In the genomic region with DNA sequence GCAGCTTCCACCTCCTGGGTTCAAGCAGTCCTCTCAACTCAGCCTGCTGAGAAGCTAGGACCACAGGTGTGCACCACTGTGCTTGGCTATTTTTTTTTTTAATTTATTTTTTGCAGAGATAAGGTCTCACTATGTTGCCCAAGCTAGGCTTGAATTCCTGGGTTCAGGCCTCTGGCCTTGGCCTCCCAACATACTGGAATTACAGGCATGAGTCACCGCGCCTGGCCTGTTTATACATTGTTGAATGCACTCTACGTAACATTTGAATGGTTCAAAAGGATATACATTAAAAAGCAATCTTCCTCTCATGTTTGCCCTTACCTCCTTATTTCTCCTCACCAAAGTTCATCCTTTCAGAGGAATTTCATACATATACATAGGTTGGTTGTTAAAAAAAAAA, we compare ENCODE assay signal across 28 cellular contexts. TPM values are rescaled to one million over a fixed set of nuclear protein-coding genes. Genes with fewer than 3 reads are reported as not detected.
"Had no signal": no experiment of that assay in that cellular context is flagged by ENCODE, and none has a peak within 500 bp of the region (broad histone marks: within the 10 kb centered on the region; RNA-seq: fewer than 3 reads in every experiment).

No MANE protein-coding gene starts in this region.

- H3K27me3 Mint-ChIP-seq: activated CD8-positive, alpha-beta T cell treated with anti-CD3 and anti-CD28 coated beads for 36 hours; activated naive CD8-positive, alpha-beta T cell; activated naive CD8-positive, alpha-beta T cell treated with anti-CD3 and anti-CD28 coated beads, Interleukin-2, amount 50 U/mL, for 24 hours; activated T-helper 17 cell treated with anti-CD3 and anti-CD28 coated beads, Interleukin-2, amount 50 U/mL, for 72 hours had no signal

- H3K27ac ChIP-seq: KMS-11, Peyer's patch, SJSA1 had no signal

- H3K4me3 ChIP-seq: Peyer's patch, SJSA1 had no signal

- FAIRE-seq: bronchial epithelial cell had no signal

- H3K27me3 ChIP-seq: Peyer's patch, SJSA1 had no signal

- H3K4me1 ChIP-seq: SJSA1 had no signal

- H3K36me3 ChIP-seq: Peyer's patch, SJSA1 had no signal

- H3K9ac ChIP-seq: KMS-11, SK-N-SH had no signal

- DNase-seq: activated CD4-positive, alpha-beta T cell treated with anti-CD3 and anti-CD28 coated beads, Interleukin-2, amount 50 U/mL, for 4 hours; activated naive CD4-positive, alpha-beta T cell treated with anti-CD3 and anti-CD28 coated beads, Interleukin-2, amount 10 ng/mL, durations not matched to agents 7 days and 5 days; activated naive CD8-positive, alpha-beta T cell treated with anti-CD3 and anti-CD28 coated beads, Interleukin-2, amount 50 U/mL, for 24 hours; activated T-cell treated with anti-CD3 and anti-CD28 coated beads, Interleukin-2, amount 50 U/mL, for 1 hour; activated T-cell treated with anti-CD3 and anti-CD28 coated beads, Interleukin-2, amount 50 U/mL, for 72 hours; anterior cingulate cortex; caudate nucleus; cerebellar nuclear complex; NCI-H1048; NCI-H1105 treated with DMSO at 0.1 percent for 48 hours; NCI-H1694; NCI-H1930; NCI-H2081 treated with DMSO at 0.1 percent for 48 hours; NCI-H345; NCI-H524 treated with DMSO at 0.1 percent for 48 hours had no signal

- H3K4me3 Mint-ChIP-seq: activated CD4-positive, alpha-beta T cell treated with anti-CD3 and anti-CD28 coated beads, Interleukin-2, amount 10 ng/mL, durations not matched to agents 24 days and 14 days; activated CD8-positive, alpha-beta T cell treated with anti-CD3 and anti-CD28 coated beads for 36 hours; activated naive CD4-positive, alpha-beta T cell treated with anti-CD3 and anti-CD28 coated beads, Interleukin-2, amount 10 ng/mL, durations not matched to agents 7 days and 5 days; activated naive CD8-positive, alpha-beta T cell; activated naive CD8-positive, alpha-beta T cell treated with anti-CD3 and anti-CD28 coated beads, Interleukin-2, amount 50 U/mL, for 24 hours; activated T-cell treated with anti-CD3 and anti-CD28 coated beads, Interleukin-2, amount 50 U/mL, for 72 hours; activated T-helper 17 cell treated with anti-CD3 and anti-CD28 coated beads, Interleukin-2, amount 50 U/mL, for 72 hours; brain; T-helper 1 cell treated with Interleukin-12 subunit alpha and Interleukin-12 subunit beta and Interleukin-4 antibody, amounts not matched to agents 30 μg/mL and 1 μg/mL, for 36 hours; T-helper 2 cell treated with Interferon-gamma antibody and Interleukin-4, amounts not matched to agents 5 μg/mL and 100 μg/mL, for 36 hours had no signal

- H3K9me2 ChIP-seq: SK-N-SH had no signal

- H3K4me2 ChIP-seq: KMS-11, SK-N-SH had no signal

- H3K9me3 Mint-ChIP-seq: activated CD4-positive, alpha-beta T cell treated with anti-CD3 and anti-CD28 coated beads, Interleukin-2, amount 10 ng/mL, durations not matched to agents 24 days and 14 days; activated CD8-positive, alpha-beta T cell treated with anti-CD3 and anti-CD28 coated beads for 36 hours; activated naive CD4-positive, alpha-beta T cell treated with anti-CD3 and anti-CD28 coated beads, Interleukin-2, amount 10 ng/mL, durations not matched to agents 7 days and 5 days; activated T-cell treated with anti-CD3 and anti-CD28 coated beads, Interleukin-2, amount 50 U/mL, for 72 hours; activated T-helper 17 cell treated with anti-CD3 and anti-CD28 coated beads, Interleukin-2, amount 50 U/mL, for 72 hours; T-helper 2 cell treated with Interferon-gamma antibody and Interleukin-4, amounts not matched to agents 5 μg/mL and 100 μg/mL, for 36 hours had no signal

- H3K27ac Mint-ChIP-seq: activated CD4-positive, alpha-beta T cell treated with anti-CD3 and anti-CD28 coated beads, Interleukin-2, amount 10 ng/mL, durations not matched to agents 24 days and 14 days; activated CD8-positive, alpha-beta T cell treated with anti-CD3 and anti-CD28 coated beads for 36 hours; activated naive CD4-positive, alpha-beta T cell treated with anti-CD3 and anti-CD28 coated beads, Interleukin-2, amount 10 ng/mL, durations not matched to agents 7 days and 5 days; activated naive CD8-positive, alpha-beta T cell; activated naive CD8-positive, alpha-beta T cell treated with anti-CD3 and anti-CD28 coated beads, Interleukin-2, amount 50 U/mL, for 24 hours; activated T-cell treated with anti-CD3 and anti-CD28 coated beads, Interleukin-2, amount 50 U/mL, for 72 hours; activated T-helper 17 cell treated with anti-CD3 and anti-CD28 coated beads, Interleukin-2, amount 50 U/mL, for 72 hours; brain; T-helper 1 cell treated with Interleukin-12 subunit alpha and Interleukin-12 subunit beta and Interleukin-4 antibody, amounts not matched to agents 30 μg/mL and 1 μg/mL, for 36 hours; T-helper 2 cell treated with Interferon-gamma antibody and Interleukin-4, amounts not matched to agents 5 μg/mL and 100 μg/mL, for 36 hours had no signal

- H3K36me3 Mint-ChIP-seq: activated naive CD4-positive, alpha-beta T cell treated with anti-CD3 and anti-CD28 coated beads, Interleukin-2, amount 10 ng/mL, durations not matched to agents 7 days and 5 days; activated naive CD8-positive, alpha-beta T cell; brain had no signal

- H3K9me3 ChIP-seq: Peyer's patch, SJSA1, SK-N-SH had no signal

- H3K4me1 Mint-ChIP-seq: brain had no signal

RNA-seq across cellular contexts. Expression of a gene that starts 7.2 kb away (rescaled TPM):
- total RNA-seq: LHCN-M2 had no signal
